Comparison of ENCODE assay signal across 8 cellular contexts in genomic region chr19:41641879-41642485, GRCh38. TPM values are rescaled to one million over a fixed set of nuclear protein-coding genes. Genes with fewer than 3 reads are reported as not detected.
DNase-seq lines count a peak whose midpoint lies in the region; ATAC-seq, FAIRE-seq and TF ChIP-seq lines count a peak whose summit lies in the region.

No MANE protein-coding gene starts in this region.

- H3K4me3 ChIP-seq in HepG2 (replicated peaks in 1 of 3; ENCODE audit: insufficient read depth in 1 of 3, low read depth in 2 of 3, low read length in 3 of 3): no peak overlapping the region

- H3K4me1 ChIP-seq in HepG2 (ENCODE audit: insufficient read depth, low read length): no peaks in the 10 kb centered on the region

- no peaks in the 10 kb centered on the region for H3K27me3 ChIP-seq in HepG2 (ENCODE audit: control insufficient read depth in 1 of 2, insufficient read depth in 2 of 2, low read length in 2 of 2)

- no peak for TF ChIP-seq RAD21 in HepG2 (CRISPR knock-in tag; IDR thresholded peaks at IDR 0.05)

- H3K27ac ChIP-seq in HepG2 (ENCODE audit: extremely low read length, insufficient read depth, low read length): no peak overlapping the region

- BruUV-seq in HepG2 (replicated peaks; lab: Mats Ljungman, UMichigan): no TSS peak

- ATAC-seq in HepG2 (peak; percentile 73), HG02642 (IDR thresholded peaks at IDR 0.05; ENCODE audit: poor library complexity, unreplicated experiment) (no peak)

- H3K4me2 ChIP-seq in HepG2 (ENCODE audit: low read depth, low read length): no peak overlapping the region

- TF ChIP-seq CTCF in HepG2 (CRISPR knock-in tag; IDR thresholded peaks at IDR 0.05): peak; percentile 86

- POLR2A ChIA-PET in HepG2 (lab: Yijun Ruan, JAX): no interaction called here

- peak; percentile 47 for DNase-seq in SHP77 (lab: John Stamatoyannopoulos, UW)
- no peak for DNase-seq in SHP77 treated with DMSO at 0.1 percent for 48 hours (lab: John Stamatoyannopoulos, UW)
- DNase-seq in NCI-H2107 (lab: John Stamatoyannopoulos, UW): peak; percentile 37
- DNase-seq in activated CD4-positive, alpha-beta T cell treated with anti-CD3 and anti-CD28 coated beads for 1 hour: peak; percentile 51
- peak; percentile 55 for DNase-seq in cerebellar cortex (ENCODE audit: low spot score)
- peak; percentile 23 for DNase-seq in HepG2 (ENCODE audit: low spot score)
- peak; percentile 24 for DNase-seq in stimulated activated CD8-positive, alpha-beta memory T cell treated with anti-CD3 and anti-CD28 coated beads, Interleukin-12 subunit alpha, Interleukin-12 subunit beta, amount 100 ng/mL, for 4 hours (ENCODE audit: low read depth)

- no peak overlapping the region for H2AFZ ChIP-seq in HepG2 (ENCODE audit: low read length)

- no peaks in the 10 kb centered on the region for H3K9me3 ChIP-seq in HepG2 (ENCODE audit: low read length)

- FAIRE-seq in HepG2 (lab: Jason Lieb, UNC): peak; percentile 85

- TF ChIP-seq POLR2A in HepG2 (IDR thresholded peaks at IDR 0.05; ENCODE audit: insufficient read depth in 1 of 2, low read depth in 2 of 2, low read length in 2 of 2): no peak

- H3K79me2 ChIP-seq in HepG2 (ENCODE audit: insufficient read depth, low read length): no peaks in the 10 kb centered on the region

- CTCF ChIA-PET in HepG2 (lab: Yijun Ruan, JAX; ENCODE audit: low intra/inter-chr PET ratio, low total read pairs): interaction anchor here (2.6 kb wide), 1 partner anchor 50 kb away, joined by 6 read pairs; no protein-coding TSS in a partner anchor

- H4K20me1 ChIP-seq in HepG2 (ENCODE audit: insufficient read depth, low read length): no peaks in the 10 kb centered on the region

- WGBS in HepG2 (ENCODE audit: low lambda C conversion rate): 0% methylated on average over 6 of the region's 6 CpGs

- in situ Hi-C loops in HepG2 (cut with HindIII; ENCODE audit: extremely low pct_ligation_motif_present, low pct_unique_long_range_greater_than_20kb): no loop called here

- intact Hi-C loops in HepG2 (cut with micrococcal nuclease; ENCODE audit: unreplicated experiment): loop anchor here (5.0 kb wide), 1 partner anchor 50 kb away; no protein-coding TSS in a partner anchor

- no peaks in the 10 kb centered on the region for H3K36me3 ChIP-seq in HepG2 (replicated peaks in 1 of 2; ENCODE audit: control insufficient read depth in 1 of 2, insufficient read depth in 2 of 2, low read length in 2 of 2)

- H3K9ac ChIP-seq in HepG2 (ENCODE audit: insufficient read depth, low read depth, low read length): no peak overlapping the region

- TF ChIP-seq EP300 in HepG2 (IDR thresholded peaks at IDR 0.05; ENCODE audit: low read depth in 2 of 2, low read length in 2 of 2) (no peak), HepG2 (CRISPR knock-in tag; IDR thresholded peaks at IDR 0.05; ENCODE audit: borderline replicate concordance) (no peak)

TF ChIP-seq in HepG2, 621 proteins besides CTCF, POLR2A, EP300 and RAD21 (continues in another document):
- TF ChIP-seq STAG1 (CRISPR knock-in tag; IDR thresholded peaks at IDR 0.05): peak; percentile 69
- peak; percentile 25 for TF ChIP-seq XRCC5 (optimal IDR thresholded peaks at IDR 0.05; ENCODE audit: low read length)
- no peak for TF ChIP-seq ZNF737 (CRISPR knock-in tag; IDR thresholded peaks at IDR 0.05; ENCODE audit: borderline replicate concordance)
- TF ChIP-seq SP4 (CRISPR knock-in tag; IDR thresholded peaks at IDR 0.05): no peak
- TF ChIP-seq PBX2 (CRISPR knock-in tag; IDR thresholded peaks at IDR 0.05): no peak
- no peak for TF ChIP-seq GZF1 (CRISPR knock-in tag; IDR thresholded peaks at IDR 0.05)
- no peak for TF ChIP-seq ZNF430 (CRISPR knock-in tag; IDR thresholded peaks at IDR 0.05)
- no peak for TF ChIP-seq ZNF333 (CRISPR knock-in tag; IDR thresholded peaks at IDR 0.05; ENCODE audit: borderline replicate concordance)
- no peak for TF ChIP-seq ZNF816 (CRISPR knock-in tag; IDR thresholded peaks at IDR 0.05; ENCODE audit: borderline replicate concordance)
- no peak for TF ChIP-seq PAF1 (CRISPR knock-in tag; IDR thresholded peaks at IDR 0.05)
- no peak for TF ChIP-seq ZNF260 (CRISPR knock-in tag; IDR thresholded peaks at IDR 0.05; ENCODE audit: borderline replicate concordance, low read depth)
- TF ChIP-seq XBP1 (CRISPR knock-in tag; IDR thresholded peaks at IDR 0.05): no peak
- no peak for TF ChIP-seq IKZF1 (IDR thresholded peaks at IDR 0.05)
- no peak for TF ChIP-seq GPN1 (CRISPR knock-in tag; IDR thresholded peaks at IDR 0.05; ENCODE audit: borderline replicate concordance)
- TF ChIP-seq HOXA3 (CRISPR knock-in tag; IDR thresholded peaks at IDR 0.05): no peak
- no peak for TF ChIP-seq NR3C1 (CRISPR knock-in tag; IDR thresholded peaks at IDR 0.05)
- TF ChIP-seq ZNF280B (CRISPR knock-in tag; IDR thresholded peaks at IDR 0.05; ENCODE audit: borderline replicate concordance): no peak
- TF ChIP-seq TAF15 (IDR thresholded peaks at IDR 0.05; ENCODE audit: low read depth, low read length, poor library complexity, severe bottlenecking): no peak
- no peak for TF ChIP-seq ZNF354B (CRISPR knock-in tag; IDR thresholded peaks at IDR 0.05)

RNA-seq across cellular contexts. Expression of gene CEACAM4, which starts 15.1 kb away (rescaled TPM):
- not detected in 2 replicates for total RNA-seq in HepG2 (2016; rRNA removed; fragmentation: Illumina TruSeq; extraction: Trizol)
- not detected in 2 replicates for total RNA-seq in HepG2 (2016; cell fraction: cytosol; rRNA removed; fragmentation: Illumina TruSeq; extraction: Trizol; ENCODE audit: low read depth)
- not detected in 2 replicates for total RNA-seq in HepG2 (2016; cell fraction: insoluble cytoplasmic fraction; rRNA removed; fragmentation: Illumina TruSeq; extraction: Trizol)
- not detected in 2 replicates for total RNA-seq in HepG2 (2016; cell fraction: membrane; rRNA removed; fragmentation: Illumina TruSeq; extraction: Trizol)
- total RNA-seq in HepG2 (2016; cell fraction: nucleus; rRNA removed; fragmentation: Illumina TruSeq; extraction: Trizol): not detected in 2 replicates
- polyA plus RNA-seq in HepG2 (2011; rRNA removed): not detected in 2 replicates
- not detected in 2 replicates for polyA plus RNA-seq in HepG2 (2011; cell fraction: cytosol; rRNA removed)
- not detected in 2 replicates for polyA plus RNA-seq in HepG2 (2011; cell fraction: nucleus; rRNA removed)
- polyA plus RNA-seq in HepG2 (2012): not detected in 2 replicates
- polyA plus RNA-seq in HepG2 (2016; cell fraction: cytosol; fragmentation: Illumina TruSeq; extraction: Trizol; ENCODE audit: low read depth): not detected in 2 replicates
- polyA plus RNA-seq in HepG2 (2016; cell fraction: insoluble cytoplasmic fraction; fragmentation: Illumina TruSeq; extraction: Trizol; ENCODE audit: low read depth): not detected in 2 replicates
- polyA plus RNA-seq in HepG2 (2016; cell fraction: membrane; fragmentation: Illumina TruSeq; extraction: Trizol; ENCODE audit: low read depth): not detected in 2 replicates
- not detected in 2 replicates for polyA plus RNA-seq in HepG2 (2016; cell fraction: nucleus; fragmentation: Illumina TruSeq; extraction: Trizol; ENCODE audit: insufficient read depth, low read depth)
- not detected in 2 replicates for polyA minus RNA-seq in HepG2 (2011; rRNA and poly(A)+ RNA removed; ENCODE audit: low replicate concordance)
- not detected in 2 replicates for polyA minus RNA-seq in HepG2 (2011; cell fraction: cytosol; rRNA and poly(A)+ RNA removed)
- not detected in 2 replicates for polyA minus RNA-seq in HepG2 (2011; cell fraction: nucleus; rRNA and poly(A)+ RNA removed)

RNA-seq across cellular contexts. Expression of gene CEACAM7, which starts 46.1 kb away (rescaled TPM):
- not detected in 2 replicates for total RNA-seq in HepG2 (2016; rRNA removed; fragmentation: Illumina TruSeq; extraction: Trizol)
- not detected in 2 replicates for total RNA-seq in HepG2 (2016; cell fraction: cytosol; rRNA removed; fragmentation: Illumina TruSeq; extraction: Trizol; ENCODE audit: low read depth)
- total RNA-seq in HepG2 (2016; cell fraction: insoluble cytoplasmic fraction; rRNA removed; fragmentation: Illumina TruSeq; extraction: Trizol): not detected in 2 replicates
- not detected in 2 replicates for total RNA-seq in HepG2 (2016; cell fraction: membrane; rRNA removed; fragmentation: Illumina TruSeq; extraction: Trizol)
- total RNA-seq in HepG2 (2016; cell fraction: nucleus; rRNA removed; fragmentation: Illumina TruSeq; extraction: Trizol): not detected in 2 replicates
- not detected in 2 replicates for polyA plus RNA-seq in HepG2 (2011; rRNA removed)
- polyA plus RNA-seq in HepG2 (2011; cell fraction: cytosol; rRNA removed): not detected in 2 replicates
- not detected in 2 replicates for polyA plus RNA-seq in HepG2 (2011; cell fraction: nucleus; rRNA removed)
- not detected in 2 replicates for polyA plus RNA-seq in HepG2 (2012)
- polyA plus RNA-seq in HepG2 (2016; cell fraction: cytosol; fragmentation: Illumina TruSeq; extraction: Trizol; ENCODE audit: low read depth): not detected in 2 replicates
- not detected in 2 replicates for polyA plus RNA-seq in HepG2 (2016; cell fraction: insoluble cytoplasmic fraction; fragmentation: Illumina TruSeq; extraction: Trizol; ENCODE audit: low read depth)
- not detected in 2 replicates for polyA plus RNA-seq in HepG2 (2016; cell fraction: membrane; fragmentation: Illumina TruSeq; extraction: Trizol; ENCODE audit: low read depth)
- not detected in 2 replicates for polyA plus RNA-seq in HepG2 (2016; cell fraction: nucleus; fragmentation: Illumina TruSeq; extraction: Trizol; ENCODE audit: insufficient read depth, low read depth)
- polyA minus RNA-seq in HepG2 (2011; rRNA and poly(A)+ RNA removed; ENCODE audit: low replicate concordance): not detected in 2 replicates
- polyA minus RNA-seq in HepG2 (2011; cell fraction: cytosol; rRNA and poly(A)+ RNA removed): not detected in 2 replicates
- not detected in 2 replicates for polyA minus RNA-seq in HepG2 (2011; cell fraction: nucleus; rRNA and poly(A)+ RNA removed)
